10 cellular contexts compared by ENCODE assay signal in genomic region chr16:3004319-3004718, GRCh38. TPM values are rescaled to one million over a fixed set of nuclear protein-coding genes. Genes with fewer than 3 reads are reported as not detected.
DNase-seq lines count a peak whose midpoint lies in the region; ATAC-seq and TF ChIP-seq lines count a peak whose summit lies in the region.
"Had no signal": no experiment of that assay in that cellular context is flagged by ENCODE, and none has a peak within 500 bp of the region (broad histone marks: within the 10 kb centered on the region; RNA-seq: fewer than 3 reads in every experiment).

No MANE protein-coding gene starts in this region.

- no peak for TF ChIP-seq CTCF in IMR-90 (conservative IDR thresholded peaks at IDR 0.05; ENCODE audit: low read depth, low read length)
- TF ChIP-seq CTCF in foreskin keratinocyte (conservative IDR thresholded peaks at IDR 0.05) = no peak
- no peak for TF ChIP-seq CTCF in OCI-LY7 (conservative IDR thresholded peaks at IDR 0.05; ENCODE audit: low read length)

- no peak overlapping the region for H2BK5ac ChIP-seq in IMR-90 (ENCODE audit: low read depth, low read length, poor library complexity, severe bottlenecking)

- H2BK20ac ChIP-seq in IMR-90 (ENCODE audit: low read depth, low read length) = no peak overlapping the region

- WGBS in IMR-90 (ENCODE audit: extremely low coverage in 2 of 2, insufficient read length in 1 of 2), 2 experiments = 1% methylated on average over 34 of the region's 67 CpGs; no CpG with 5 or more reads in 1 of the 2 experiments

- peak overlapping the region; percentile 79 to 87 (median 84) for H3K4me2 ChIP-seq in BLaER1 treated with 17β-estradiol and CSF1 and Interleukin-3, amounts not matched to agents 10 nM and 100 nM
- no peak overlapping the region for H3K4me2 ChIP-seq in IMR-90 (ENCODE audit: low read depth, low read length)
- no peak overlapping the region; the same call in 1 of the 2 replicates for H3K4me2 ChIP-seq in OCI-LY7 (ENCODE audit: low read length)

- dilution Hi-C loops in IMR-90 (cut with HindIII; ENCODE audit: low sequenced_read_pairs, unreplicated experiment) = no loop called here

- H3K9ac ChIP-seq in BLaER1 treated with 17β-estradiol and CSF1 and Interleukin-3, amounts not matched to agents 10 nM and 100 nM = peak overlapping the region in 3 of 11 experiments; percentile 26 to 46 (median 44); a peak in 2 of 22 replicates
- no peak overlapping the region for H3K9ac ChIP-seq in IMR-90 (ENCODE audit: low read depth, low read length)

- no peaks in the 10 kb centered on the region for H3K79me1 ChIP-seq in IMR-90 (ENCODE audit: low read depth in 1 of 2, low read length in 2 of 2)

- H3K36me3 ChIP-seq in BLaER1 treated with 17β-estradiol and CSF1 and Interleukin-3, amounts not matched to agents 10 nM and 100 nM = no peaks in the 10 kb centered on the region
- H3K36me3 ChIP-seq in IMR-90 (ENCODE audit: control insufficient read depth, insufficient read depth, low read length) (no peaks in the 10 kb centered on the region), OCI-LY7 (ENCODE audit: insufficient read depth, low read length) (no peaks in the 10 kb centered on the region)

- no peak overlapping the region for H3K23ac ChIP-seq in IMR-90 (ENCODE audit: low read depth, low read length)

- TF ChIP-seq RAD21 in IMR-90 (IDR thresholded peaks at IDR 0.05; ENCODE audit: low read length) = no peak

- no peak overlapping the region for H3K4ac ChIP-seq in IMR-90 (ENCODE audit: low read depth, low read length)

- DNase-seq in IMR-90 (no peak), foreskin keratinocyte (no peak), NCI-H1105 treated with DMSO at 0.1 percent for 48 hours (lab: John Stamatoyannopoulos, UW) (no peak), OCI-LY7 (ENCODE audit: low spot score) (no peak)
- no peak for DNase-seq in stimulated activated naive CD4-positive, alpha-beta T cell treated with Interleukin-2 at 50 U/mL for 16 hours (lab: John Stamatoyannopoulos, UW)

- CTCF ChIA-PET in IMR-90 (lab: Yijun Ruan, JAX) = interaction anchor here (0.6 to 1.3 kb wide), 8 partner anchors 8 to 94 kb away, joined by 3 to 12 read pairs (median 4); no protein-coding TSS in a partner anchor
- CTCF ChIA-PET in OCI-LY7 (lab: Charles Lee; ENCODE audit: unreplicated experiment) = interaction anchor here (0.6 to 1.5 kb wide), 4 partner anchors 20 to 48 kb away, joined by 3 to 5 read pairs (median 4); partner anchors contain the start of gene PKMYT1

- H4K20me1 ChIP-seq in BLaER1 treated with 17β-estradiol and CSF1 and Interleukin-3, amounts not matched to agents 10 nM and 100 nM = peaks cover 0 to 15% (median 0%) of the 10 kb centered on the region in 11 experiments; a peak in 4 of 22 replicates
- no peaks in the 10 kb centered on the region for H4K20me1 ChIP-seq in IMR-90 (ENCODE audit: insufficient read depth, low read length)
- H4K20me1 ChIP-seq in OCI-LY7 (ENCODE audit: insufficient read depth, low read length) = no peaks in the 10 kb centered on the region

- no peak overlapping the region for H4K91ac ChIP-seq in IMR-90 (ENCODE audit: insufficient read depth, low read depth, low read length)

- H3K56ac ChIP-seq in IMR-90 (ENCODE audit: extremely low read depth, insufficient read depth, low read length) = no peak overlapping the region

- H2BK15ac ChIP-seq in IMR-90 (ENCODE audit: low read depth, low read length) = no peak overlapping the region

- no peak overlapping the region for H2AK9ac ChIP-seq in IMR-90 (replicated peaks; ENCODE audit: low read depth, low read length, poor library complexity)

- BruUV-seq in IMR-90 (replicated peaks; lab: Mats Ljungman, UMichigan) (no TSS peak), OCI-LY7 (replicated peaks; lab: Mats Ljungman, UMichigan) (no TSS peak)

- ATAC-seq in GM19324 (IDR thresholded peaks at IDR 0.05; ENCODE audit: low FRiP score, unreplicated experiment) = peak; percentile 17
- ATAC-seq in IMR-90 (ENCODE audit: low read depth) = peak; percentile 36
- ATAC-seq in foreskin keratinocyte = peak; percentile 34
- no peak for ATAC-seq in HG03108 (IDR thresholded peaks at IDR 0.05; ENCODE audit: unreplicated experiment)

- intact Hi-C loops in IMR-90 (cut with micrococcal nuclease) = no loop called here
- intact Hi-C loops in OCI-LY7 (cut with micrococcal nuclease; ENCODE audit: unreplicated experiment) = loop anchor here (1.0 to 2.0 kb wide), 2 partner anchors 35 to 54 kb away; partner anchors contain the start of gene PAQR4

- no peaks in the 10 kb centered on the region for H3K9me2 ChIP-seq in OCI-LY7 (ENCODE audit: insufficient read depth, low read length)

- H3K14ac ChIP-seq in IMR-90 (replicated peaks; ENCODE audit: low read depth, low read length) = no peak overlapping the region

- H2AFZ ChIP-seq in IMR-90 (replicated peaks; ENCODE audit: low read length, poor library complexity) (peak overlapping the region; percentile 77), OCI-LY7 (ENCODE audit: low read length) (no peak overlapping the region)

- in situ Hi-C loops in IMR-90 (cut with MboI; ENCODE audit: low sequenced_read_pairs) = no loop called here

- no peak overlapping the region for H2BK120ac ChIP-seq in IMR-90 (ENCODE audit: low read depth, low read length)

- no peak overlapping the region for H4K5ac ChIP-seq in IMR-90 (ENCODE audit: low read depth, low read length)

- H3K4me3 ChIP-seq in BLaER1 treated with 17β-estradiol and CSF1 and Interleukin-3, amounts not matched to agents 10 nM and 100 nM = peak overlapping the region; percentile 49 to 68 (median 57); a peak in 19 of 20 replicates
- H3K4me3 ChIP-seq in IMR-90 (ENCODE audit: insufficient read depth, low read depth, low read length) (peak overlapping the region; percentile 19; the same call in 1 of the 2 replicates), OCI-LY7 (ENCODE audit: low read depth, low read length, poor library complexity, severe bottlenecking) (no peak overlapping the region)

- H3K79me2 ChIP-seq in OCI-LY7 (ENCODE audit: insufficient read depth, low read depth, low read length) = no peaks in the 10 kb centered on the region

- no peaks in the 10 kb centered on the region for H3K9me1 ChIP-seq in IMR-90 (ENCODE audit: insufficient read depth, low read length)

- peaks cover 49 to 98% (median 85%) of the 10 kb centered on the region in 11 experiments for H3K27me3 ChIP-seq in BLaER1 treated with 17β-estradiol and CSF1 and Interleukin-3, amounts not matched to agents 10 nM and 100 nM
- peaks cover 36% of the 10 kb centered on the region for H3K27me3 ChIP-seq in IMR-90 (ENCODE audit: control insufficient read depth, insufficient read depth, low read length)
- H3K27me3 ChIP-seq in foreskin keratinocyte = peaks cover 7% of the 10 kb centered on the region

- no peak for TF ChIP-seq POLR2A in IMR-90 (IDR thresholded peaks at IDR 0.05; ENCODE audit: low read depth, low read length)

- no peak overlapping the region for H3K18ac ChIP-seq in IMR-90 (ENCODE audit: low read depth, low read length)

- no peaks in the 10 kb centered on the region for H3K9me3 ChIP-seq in BLaER1 treated with 17β-estradiol and CSF1 and Interleukin-3, amounts not matched to agents 10 nM and 100 nM (replicated peaks in 1 of 11)
- no peaks in the 10 kb centered on the region for H3K9me3 ChIP-seq in IMR-90 (ENCODE audit: control insufficient read depth, insufficient read depth, low read length)
- H3K9me3 ChIP-seq in OCI-LY7 (ENCODE audit: low read length) = no peaks in the 10 kb centered on the region

- POLR2A ChIA-PET in IMR-90 (lab: Charles Lee; ENCODE audit: unreplicated experiment) (no interaction called here), OCI-LY7 (lab: Charles Lee) (interaction anchor here (1.3 kb wide), 1 partner anchor 24 kb away, joined by 4 read pairs; no protein-coding TSS in a partner anchor)

- H2AK5ac ChIP-seq in IMR-90 (ENCODE audit: low read depth, low read length) = no peak overlapping the region

- no peak overlapping the region for H4K8ac ChIP-seq in IMR-90 (ENCODE audit: low read depth in 2 of 2, low read length in 2 of 2)

- peaks cover 35 to 53% (median 42%) of the 10 kb centered on the region in 10 experiments for H3K4me1 ChIP-seq in BLaER1 treated with 17β-estradiol and CSF1 and Interleukin-3, amounts not matched to agents 10 nM and 100 nM
- H3K4me1 ChIP-seq in IMR-90 (ENCODE audit: control insufficient read depth, insufficient read depth, low read length) (no peaks in the 10 kb centered on the region), foreskin keratinocyte (no peaks in the 10 kb centered on the region), OCI-LY7 (ENCODE audit: insufficient read depth, low read length, poor library complexity, severe bottlenecking) (peaks cover 23% of the 10 kb centered on the region)

- no peak overlapping the region for H3K27ac ChIP-seq in BLaER1 treated with 17β-estradiol and CSF1 and Interleukin-3, amounts not matched to agents 10 nM and 100 nM
- H3K27ac ChIP-seq in IMR-90 (ENCODE audit: insufficient read depth, low read length) (no peak overlapping the region), foreskin keratinocyte (no peak overlapping the region), OCI-LY7 (ENCODE audit: low read depth, low read length, poor library complexity, severe bottlenecking) (no peak overlapping the region)

RNA-seq across cellular contexts. Expression of gene CLDN9, which starts 8.4 kb away (rescaled TPM):
- total RNA-seq in IMR-90 (2012; rRNA removed) (not detected in 2 replicates), foreskin keratinocyte (not detected in 2 replicates), OCI-LY7 (2022) (0.42 and 0.59 TPM in 2 replicates)
- polyA plus RNA-seq in IMR-90 (2012; rRNA removed) (0.05 TPM in 1 of 2 replicates, not detected in the other), foreskin keratinocyte (0.06 TPM in 1 of 2 replicates, not detected in the other)
- 0.03 TPM in 1 of 2 replicates, not detected in the other for polyA plus RNA-seq in IMR-90 (2012; cell fraction: cytosol; rRNA removed)
- 0.15 and 0.82 TPM in 2 replicates for polyA plus RNA-seq in IMR-90 (2012; cell fraction: nucleus; rRNA removed; ENCODE audit: low replicate concordance)
- 0.44 TPM in 1 of 2 replicates, not detected in the other for total RNA-seq in OCI-LY7 (2014; rRNA removed; shearing (Covaris generic))
- total RNA-seq: naive thymus-derived CD8-positive, alpha-beta T cell; SK-MEL-5 had no signal
- polyA plus RNA-seq: naive thymus-derived CD8-positive, alpha-beta T cell had no signal

RNA-seq across cellular contexts. Expression of gene CLDN6, which starts 13.7 kb away (rescaled TPM):
- total RNA-seq in IMR-90 (2012; rRNA removed) (not detected in 2 replicates), foreskin keratinocyte (0.11 and 0.14 TPM in 2 replicates), OCI-LY7 (2022) (not detected in 2 replicates)
- polyA plus RNA-seq in IMR-90 (2012; rRNA removed) (0.07 and 0.14 TPM in 2 replicates), foreskin keratinocyte (0.16 and 0.28 TPM in 2 replicates)
- 0.16 TPM in 2 replicates for polyA plus RNA-seq in IMR-90 (2012; cell fraction: cytosol; rRNA removed)
- 0.31 and 0.32 TPM in 2 replicates for polyA plus RNA-seq in IMR-90 (2012; cell fraction: nucleus; rRNA removed; ENCODE audit: low replicate concordance)
- not detected in 2 replicates for total RNA-seq in OCI-LY7 (2014; rRNA removed; shearing (Covaris generic))
- total RNA-seq: naive thymus-derived CD8-positive, alpha-beta T cell; SK-MEL-5 had no signal
- polyA plus RNA-seq: naive thymus-derived CD8-positive, alpha-beta T cell had no signal

RNA-seq across cellular contexts. Expression of gene TNFRSF12A, which starts 15.8 kb away (rescaled TPM):
- 103 and 118 TPM in 2 replicates for total RNA-seq in IMR-90 (2012; rRNA removed)
- 304 and 346 TPM in 2 replicates for polyA plus RNA-seq in IMR-90 (2012; rRNA removed)
- 521 and 602 TPM in 2 replicates for polyA plus RNA-seq in IMR-90 (2012; cell fraction: cytosol; rRNA removed)
- polyA plus RNA-seq in IMR-90 (2012; cell fraction: nucleus; rRNA removed; ENCODE audit: low replicate concordance) = 187 and 632 TPM in 2 replicates
- total RNA-seq in foreskin keratinocyte = 435 and 449 TPM in 2 replicates
- 645 and 656 TPM in 2 replicates for polyA plus RNA-seq in foreskin keratinocyte
- 4.1 and 4.9 TPM in 2 replicates for total RNA-seq in OCI-LY7 (2014; rRNA removed; shearing (Covaris generic))
- 1.3 and 1.9 TPM in 2 replicates for total RNA-seq in OCI-LY7 (2022)

RNA-seq across cellular contexts. Expression of gene HCFC1R1, which starts 19.4 kb away (rescaled TPM):
- total RNA-seq in IMR-90 (2012; rRNA removed) = 7.2 and 9.7 TPM in 2 replicates
- 57.9 and 121 TPM in 2 replicates for polyA plus RNA-seq in IMR-90 (2012; rRNA removed)
- polyA plus RNA-seq in IMR-90 (2012; cell fraction: cytosol; rRNA removed) = 41.2 and 72.4 TPM in 2 replicates
- polyA plus RNA-seq in IMR-90 (2012; cell fraction: nucleus; rRNA removed; ENCODE audit: low replicate concordance) = 15.4 and 31.6 TPM in 2 replicates
- total RNA-seq in foreskin keratinocyte = 105 and 110 TPM in 2 replicates
- 163 and 169 TPM in 2 replicates for polyA plus RNA-seq in foreskin keratinocyte
- 17.1 and 29.1 TPM in 2 replicates for total RNA-seq in OCI-LY7 (2014; rRNA removed; shearing (Covaris generic))
- total RNA-seq in OCI-LY7 (2022) = 32.2 and 39.4 TPM in 2 replicates

RNA-seq across cellular contexts. Expression of gene THOC6, which starts 19.5 kb away (rescaled TPM):
- total RNA-seq in IMR-90 (2012; rRNA removed) (16.1 and 16.8 TPM in 2 replicates), foreskin keratinocyte (30.2 and 39.4 TPM in 2 replicates), OCI-LY7 (2022) (26.3 and 33.6 TPM in 2 replicates)
- polyA plus RNA-seq in IMR-90 (2012; rRNA removed) (23.1 and 26.0 TPM in 2 replicates), foreskin keratinocyte (39.2 and 48.9 TPM in 2 replicates)
- polyA plus RNA-seq in IMR-90 (2012; cell fraction: cytosol; rRNA removed) = 19.7 and 25.7 TPM in 2 replicates
- polyA plus RNA-seq in IMR-90 (2012; cell fraction: nucleus; rRNA removed; ENCODE audit: low replicate concordance) = 128 and 164 TPM in 2 replicates
- 33.7 and 36.0 TPM in 2 replicates for total RNA-seq in OCI-LY7 (2014; rRNA removed; shearing (Covaris generic))

Comparison
In these comparisons a context has a peak if more than half of its experiments do, and no peak if none do; other contexts are left out.
1. H3K4me2 ChIP-seq: peak in BLaER1 treated with 17β-estradiol and CSF1 and Interleukin-3, amounts not matched to agents 10 nM and 100 nM (11 of 11); none in IMR-90 (single experiment) and OCI-LY7 (single experiment).
2. RNA of gene TNFRSF12A, which starts 15.8 kb away (total RNA-seq): 435 to 449 TPM in foreskin keratinocyte and 103 to 118 TPM in IMR-90; 1.3 to 4.9 TPM in OCI-LY7; every median in the first group is over 10 times any median in the second.